19 cellular contexts compared by ENCODE assay signal in the genomic region with DNA sequence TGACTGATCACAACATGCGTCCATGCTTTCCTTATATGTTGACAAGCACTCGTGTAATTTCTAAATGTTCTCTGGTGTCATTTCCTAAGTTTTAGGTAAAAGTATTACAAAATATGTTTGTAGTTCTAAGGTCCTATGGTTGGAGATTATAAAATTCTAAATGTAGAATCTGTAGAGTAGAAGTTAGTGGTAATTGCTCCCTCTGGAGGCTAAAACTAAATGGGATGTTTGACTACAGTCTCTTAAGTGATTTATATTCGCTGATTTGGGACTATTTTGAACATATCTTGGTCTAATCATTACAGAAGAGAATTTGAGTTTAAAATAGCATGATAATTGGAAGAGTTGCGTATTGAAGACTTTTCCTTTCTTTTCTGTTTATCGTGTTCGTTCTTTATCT.
DNase-seq lines count a peak whose midpoint lies in the region; ATAC-seq, FAIRE-seq and TF ChIP-seq lines count a peak whose summit lies in the region.
"Had no signal": no experiment of that assay in that cellular context is flagged by ENCODE, and none has a peak within 500 bp of the region (broad histone marks: within the 10 kb centered on the region; RNA-seq: fewer than 3 reads in every experiment).

No MANE protein-coding gene starts in this region.

- H3K36me3 Mint-ChIP-seq in astrocyte (ENCODE audit: low read depth, unreplicated experiment): no peaks in the 10 kb centered on the region

- H2AFZ ChIP-seq in astrocyte (ENCODE audit: low read depth, low read length): no peak overlapping the region

- H3K9me3 ChIP-seq in astrocyte (ENCODE audit: insufficient read depth, low read depth, low read length): no peaks in the 10 kb centered on the region
- H3K9me3 ChIP-seq: prostate gland, SJSA1 had no signal

- H3K27ac Mint-ChIP-seq in astrocyte (ENCODE audit: unreplicated experiment): no peak overlapping the region
- H3K27ac Mint-ChIP-seq: activated B cell treated with CpG ODN at 0.5 μM for 24 hours; activated naive CD8-positive, alpha-beta T cell treated with anti-CD3 and anti-CD28 coated beads, Interleukin-2, amount 50 U/mL, for 24 hours; CD8-positive, alpha-beta memory T cell; stimulated activated naive B cell treated with anti-CD40 and anti-IgM and Interleukin-4, amounts not matched to agents 10 μg/mL and 1 μg/mL and 100 μg/mL, for 72 hours had no signal

- no peaks in the 10 kb centered on the region for H3K36me3 ChIP-seq in astrocyte (ENCODE audit: insufficient read depth, low read length)
- H3K36me3 ChIP-seq: prostate gland had no signal

- no peaks in the 10 kb centered on the region for H3K27me3 ChIP-seq in astrocyte (ENCODE audit: insufficient read depth, low read length)
- H3K27me3 ChIP-seq: SJSA1 had no signal

- no peak overlapping the region for H3K4me3 Mint-ChIP-seq in astrocyte (ENCODE audit: unreplicated experiment)
- H3K4me3 Mint-ChIP-seq: activated B cell treated with CpG ODN at 0.5 μM for 24 hours; activated naive CD8-positive, alpha-beta T cell treated with anti-CD3 and anti-CD28 coated beads, Interleukin-2, amount 50 U/mL, for 24 hours; CD8-positive, alpha-beta memory T cell; stimulated activated naive B cell treated with anti-CD40 and anti-IgM and Interleukin-4, amounts not matched to agents 10 μg/mL and 1 μg/mL and 100 μg/mL, for 72 hours had no signal

- H3K9me3 Mint-ChIP-seq in astrocyte (ENCODE audit: unreplicated experiment): no peaks in the 10 kb centered on the region
- H3K9me3 Mint-ChIP-seq: activated B cell treated with CpG ODN at 0.5 μM for 24 hours; activated naive CD8-positive, alpha-beta T cell treated with anti-CD3 and anti-CD28 coated beads, Interleukin-2, amount 50 U/mL, for 24 hours; CD8-positive, alpha-beta memory T cell had no signal

- peaks cover 4% of the 10 kb centered on the region for H4K20me1 ChIP-seq in astrocyte (ENCODE audit: insufficient read depth, low read length)

- FAIRE-seq in astrocyte (lab: Jason Lieb, UNC): no peak

- no peak overlapping the region for H3K4me2 ChIP-seq in astrocyte (ENCODE audit: low read length)

- H3K4me1 Mint-ChIP-seq in astrocyte (ENCODE audit: low read depth, unreplicated experiment): no peaks in the 10 kb centered on the region
- H3K4me1 Mint-ChIP-seq: activated B cell treated with CpG ODN at 0.5 μM for 24 hours; activated naive CD8-positive, alpha-beta T cell treated with anti-CD3 and anti-CD28 coated beads, Interleukin-2, amount 50 U/mL, for 24 hours had no signal

- no peaks in the 10 kb centered on the region for H3K4me1 ChIP-seq in astrocyte (ENCODE audit: insufficient read depth, low read length)
- H3K4me1 ChIP-seq: prostate gland, SJSA1 had no signal

- no peaks in the 10 kb centered on the region for H3K27me3 Mint-ChIP-seq in astrocyte (ENCODE audit: low read depth, unreplicated experiment)
- H3K27me3 Mint-ChIP-seq: activated B cell treated with CpG ODN at 0.5 μM for 24 hours; activated naive CD8-positive, alpha-beta T cell treated with anti-CD3 and anti-CD28 coated beads, Interleukin-2, amount 50 U/mL, for 24 hours; CD8-positive, alpha-beta memory T cell; stimulated activated naive B cell treated with anti-CD40 and anti-IgM and Interleukin-4, amounts not matched to agents 10 μg/mL and 1 μg/mL and 100 μg/mL, for 72 hours had no signal

- no peak overlapping the region for H3K4me3 ChIP-seq in astrocyte (ENCODE audit: insufficient read depth, low read depth, low read length)
- H3K4me3 ChIP-seq: prostate gland, SJSA1 had no signal

- peaks cover 16% of the 10 kb centered on the region for H3K79me2 ChIP-seq in astrocyte (ENCODE audit: insufficient read depth, low read length)

- DNase-seq in AG09319 (ENCODE audit: extremely low read depth, low read depth) (no peak), HT-29 (ENCODE audit: low spot score) (peak; percentile 17), astrocyte (ENCODE audit: low read depth) (no peak), left lobe of liver (ENCODE audit: low spot score) (no peak), ureter (ENCODE audit: low spot score) (no peak)
- DNase-seq: activated B cell treated with CpG ODN at 0.5 μM for 24 hours; activated CD8-positive, alpha-beta memory T cell treated with anti-CD3 and anti-CD28 coated beads, Interleukin-2, amount 50 U/mL, for 4 hours; activated naive CD8-positive, alpha-beta T cell treated with anti-CD3 and anti-CD28 coated beads, Interleukin-2, amount 50 U/mL, for 24 hours; CD8-positive, alpha-beta memory T cell; effector CD4-positive, alpha-beta T cell; midbrain; NCI-H1092; stimulated activated CD4-positive, alpha-beta T cell treated with anti-CD3 and anti-CD28 coated beads, Interleukin-2, amount 100 ng/mL, for 48 hours; stimulated activated naive B cell treated with anti-CD40 and anti-IgM and Interleukin-4, amounts not matched to agents 10 μg/mL and 1 μg/mL and 100 μg/mL, for 72 hours had no signal

- no peak overlapping the region for H3K27ac ChIP-seq in astrocyte (ENCODE audit: low read depth, low read length)
- H3K27ac ChIP-seq: prostate gland, SJSA1 had no signal

- TF ChIP-seq CTCF in AG09319 (IDR thresholded peaks at IDR 0.05; ENCODE audit: low read depth, low read length) (peak; percentile 23), astrocyte (IDR thresholded peaks at IDR 0.05; ENCODE audit: insufficient read depth, low read depth, low read length) (peak; percentile 31)

- no peak overlapping the region for H3K9ac ChIP-seq in astrocyte (ENCODE audit: low read length)

- ATAC-seq in left lobe of liver (peak; percentile 74), HG02870 (IDR thresholded peaks at IDR 0.05; ENCODE audit: unreplicated experiment) (no peak), GM21515 (IDR thresholded peaks at IDR 0.05; ENCODE audit: unreplicated experiment) (no peak), GM21528 (IDR thresholded peaks at IDR 0.05; ENCODE audit: low FRiP score, unreplicated experiment) (no peak)
- ATAC-seq: activated naive CD8-positive, alpha-beta T cell treated with anti-CD3 and anti-CD28 coated beads, Interleukin-2, amount 50 U/mL, for 24 hours; stimulated activated naive B cell treated with anti-CD40 and anti-IgM and Interleukin-4, amounts not matched to agents 10 μg/mL and 1 μg/mL and 100 μg/mL, for 72 hours had no signal
